Comparison of ENCODE assay signal across 1 cellular context in genomic region chr1:204146965-204147364, GRCh38.
TF ChIP-seq lines count a peak whose summit lies in the region.

No MANE protein-coding gene starts in this region.

TF ChIP-seq in HepG2, 621 proteins besides CTCF, POLR2A, EP300 and RAD21 (continued from another document and continues in another):
- peak; percentile 53 for TF ChIP-seq ZNF687 (CRISPR knock-in tag; IDR thresholded peaks at IDR 0.05)
- TF ChIP-seq RXRA (CRISPR knock-in tag; IDR thresholded peaks at IDR 0.05) = peak; percentile 67
- TF ChIP-seq SOX6 (IDR thresholded peaks at IDR 0.05) = no peak
- peak; percentile 15; the same call in 1 of the 2 replicates for TF ChIP-seq SOX6 (CRISPR knock-in tag; IDR thresholded peaks at IDR 0.05)
- no peak for TF ChIP-seq ZSCAN5A (CRISPR knock-in tag; IDR thresholded peaks at IDR 0.05; ENCODE audit: borderline replicate concordance)
- TF ChIP-seq ZHX1 (CRISPR knock-in tag; IDR thresholded peaks at IDR 0.05; ENCODE audit: low read depth) = no peak
- peak; percentile 95 for TF ChIP-seq HIC2 (CRISPR knock-in tag; IDR thresholded peaks at IDR 0.05; ENCODE audit: low read depth)
- no peak for TF ChIP-seq ZKSCAN8 (CRISPR knock-in tag; IDR thresholded peaks at IDR 0.05; ENCODE audit: borderline replicate concordance)
- TF ChIP-seq REL (CRISPR knock-in tag; conservative IDR thresholded peaks at IDR 0.05) = no peak
- TF ChIP-seq KLF11 (CRISPR knock-in tag; IDR thresholded peaks at IDR 0.05) = no peak
- TF ChIP-seq SMARCC2 (IDR thresholded peaks at IDR 0.05) = no peak
- no peak for TF ChIP-seq ZHX2 (IDR thresholded peaks at IDR 0.05; ENCODE audit: low read depth)
- no peak for TF ChIP-seq ZHX2 (CRISPR knock-in tag; IDR thresholded peaks at IDR 0.05; ENCODE audit: borderline replicate concordance)
- TF ChIP-seq ZNF724P (CRISPR knock-in tag; IDR thresholded peaks at IDR 0.05; ENCODE audit: borderline replicate concordance) = no peak
- TF ChIP-seq TOPORS (CRISPR knock-in tag; IDR thresholded peaks at IDR 0.05) = 0 out of 2 replicates have a peak, but pooled peaks have one; percentile 10
- TF ChIP-seq NCOA5 (CRISPR knock-in tag; IDR thresholded peaks at IDR 0.05) = no peak
- no peak for TF ChIP-seq HDAC6 (IDR thresholded peaks at IDR 0.05; ENCODE audit: low read depth, low read length)
- TF ChIP-seq NR2F1 (CRISPR knock-in tag; IDR thresholded peaks at IDR 0.05) = 0 out of 4 replicates have a peak, but pooled peaks of 1 of the 2 experiments have one; percentile 19
- TF ChIP-seq ZNF597 (CRISPR knock-in tag; IDR thresholded peaks at IDR 0.05) = no peak
- TF ChIP-seq THRA (CRISPR knock-in tag; IDR thresholded peaks at IDR 0.05; ENCODE audit: borderline replicate concordance) = peak; percentile 52; the same call in 1 of the 2 replicates
- TF ChIP-seq PAXIP1 (CRISPR knock-in tag; conservative IDR thresholded peaks at IDR 0.05) = peak; percentile 74
- TF ChIP-seq MTA1 (CRISPR knock-in tag; IDR thresholded peaks at IDR 0.05; ENCODE audit: borderline replicate concordance) = 0 out of 2 replicates have a peak, but pooled peaks have one; percentile 81
- no peak for TF ChIP-seq RARA (CRISPR knock-in tag; IDR thresholded peaks at IDR 0.05)
- TF ChIP-seq ZNF337 (CRISPR knock-in tag; IDR thresholded peaks at IDR 0.05; ENCODE audit: borderline replicate concordance, low read depth) = no peak
- peak; percentile 26; the same call in 1 of the 2 replicates for TF ChIP-seq RFX1 (IDR thresholded peaks at IDR 0.05)
- TF ChIP-seq BORCS8-MEF2B (CRISPR knock-in tag; IDR thresholded peaks at IDR 0.05) = peak; percentile 53
- no peak for TF ChIP-seq CC2D1A (CRISPR knock-in tag; IDR thresholded peaks at IDR 0.05)
- TF ChIP-seq SMARCE1 (IDR thresholded peaks at IDR 0.05; ENCODE audit: borderline replicate concordance) = no peak
